In genomic region chr5:53972314-53972713, GRCh38 we compare ENCODE assay signal across 24 cellular contexts.
"Had no signal": no experiment of that assay in that cellular context is flagged by ENCODE, and none has a peak within 500 bp of the region (broad histone marks: within the 10 kb centered on the region; RNA-seq: fewer than 3 reads in every experiment).

No MANE protein-coding gene starts in this region.

- H3K36me3 ChIP-seq: gastrocnemius medialis, heart right ventricle, left lung, lower lobe of right lung had no signal

- H3K27ac ChIP-seq: coronary artery, dorsolateral prefrontal cortex, esophagus squamous epithelium, gastrocnemius medialis, heart right ventricle, left lung, lower lobe of right lung had no signal

- DNase-seq: dermis blood vessel endothelial cell; dorsolateral prefrontal cortex; effector CD4-positive, alpha-beta T cell; effector memory CD4-positive, alpha-beta T cell; esophagus squamous epithelium; foreskin fibroblast; foreskin melanocyte; gastrocnemius medialis; glutamatergic neuron; head of caudate nucleus; heart right ventricle; hippocampal formation; islet precursor cell; kidney; kidney glomerular epithelial cell; left colon; left lung; left ventricle myocardium superior; lower lobe of right lung; mesenchymal stem cell; mucosa of descending colon had no signal

- H3K27me3 ChIP-seq: dorsolateral prefrontal cortex, esophagus squamous epithelium, gastrocnemius medialis, heart right ventricle, left lung had no signal

- H3K4me3 ChIP-seq: coronary artery, dorsolateral prefrontal cortex, esophagus squamous epithelium, gastrocnemius medialis, heart right ventricle, left lung, lower lobe of right lung, mucosa of descending colon had no signal

- H3K4me1 ChIP-seq: esophagus squamous epithelium, left lung, lower lobe of right lung had no signal

- ATAC-seq: gastrocnemius medialis, heart right ventricle, left colon, left lung, lower lobe of right lung, mucosa of descending colon had no signal

- FAIRE-seq: colon, endothelial cell of umbilical vein, kidney had no signal

- H3K9me3 ChIP-seq: esophagus squamous epithelium, gastrocnemius medialis, heart right ventricle, left lung, lower lobe of right lung, mucosa of descending colon had no signal
